In genomic region chr17:81257533-81257932, GRCh38 we compare ENCODE assay signal across 20 cellular contexts. TPM values are rescaled to one million over a fixed set of nuclear protein-coding genes. Genes with fewer than 3 reads are reported as not detected.
DNase-seq lines count a peak whose midpoint lies in the region; ATAC-seq, FAIRE-seq and TF ChIP-seq lines count a peak whose summit lies in the region.
"Had no signal": no experiment of that assay in that cellular context is flagged by ENCODE, and none has a peak within 500 bp of the region (broad histone marks: within the 10 kb centered on the region; RNA-seq: fewer than 3 reads in every experiment).

No MANE protein-coding gene starts in this region.

- no peak for TF ChIP-seq POLR2A in heart left ventricle (IDR thresholded peaks at IDR 0.05)

- H4K20me1 ChIP-seq in astrocyte (ENCODE audit: insufficient read depth, low read length) (peaks cover 51% of the 10 kb centered on the region), GM23338 (replicated peaks; ENCODE audit: insufficient read depth) (no peaks in the 10 kb centered on the region; the same call in 1 of the 2 replicates)

- H2AFZ ChIP-seq in astrocyte (ENCODE audit: low read depth, low read length) = no peak overlapping the region
- H2AFZ ChIP-seq in GM23338 = no peak overlapping the region

- H3K27ac Mint-ChIP-seq in astrocyte (ENCODE audit: unreplicated experiment) (peak overlapping the region; percentile 66), neural crest cell (ENCODE audit: unreplicated experiment) (peak overlapping the region; percentile 19), GM23338 (no peak overlapping the region)
- H3K27ac Mint-ChIP-seq in activated CD4-positive, alpha-beta T cell treated with anti-CD3 and anti-CD28 coated beads, Interleukin-2, amount 10 ng/mL, durations not matched to agents 24 days and 14 days = no peak overlapping the region
- H3K27ac Mint-ChIP-seq: B cell; CD4-positive, alpha-beta T cell; H9 had no signal

- no peak overlapping the region for H3K9ac ChIP-seq in astrocyte (ENCODE audit: low read length)

- H3K4me1 Mint-ChIP-seq in astrocyte (ENCODE audit: low read depth, unreplicated experiment) (peaks cover 4% of the 10 kb centered on the region), neural crest cell (peaks cover 25% of the 10 kb centered on the region), GM23338 (peaks cover 13% of the 10 kb centered on the region)
- peaks cover 10% of the 10 kb centered on the region for H3K4me1 Mint-ChIP-seq in activated CD4-positive, alpha-beta T cell treated with anti-CD3 and anti-CD28 coated beads, Interleukin-2, amount 10 ng/mL, durations not matched to agents 24 days and 14 days

- ATAC-seq in right cardiac atrium (no peak), heart left ventricle (no peak), GM23338 (no peak)
- ATAC-seq: HepG2 had no signal

- peaks cover 5% of the 10 kb centered on the region for H3K9me2 ChIP-seq in GM23338 (ENCODE audit: insufficient read depth)

- H3K79me2 ChIP-seq in astrocyte (ENCODE audit: insufficient read depth, low read length) (peaks cover 8% of the 10 kb centered on the region), GM23338 (replicated peaks; ENCODE audit: insufficient read depth) (no peaks in the 10 kb centered on the region)

- no peaks in the 10 kb centered on the region for H3K9me3 Mint-ChIP-seq in astrocyte (ENCODE audit: unreplicated experiment)
- no peaks in the 10 kb centered on the region for H3K9me3 Mint-ChIP-seq in neural crest cell
- H3K9me3 Mint-ChIP-seq in GM23338 = no peaks in the 10 kb centered on the region
- no peaks in the 10 kb centered on the region for H3K9me3 Mint-ChIP-seq in activated CD4-positive, alpha-beta T cell treated with anti-CD3 and anti-CD28 coated beads, Interleukin-2, amount 10 ng/mL, durations not matched to agents 24 days and 14 days
- H3K9me3 Mint-ChIP-seq: CD4-positive, alpha-beta T cell; H9 had no signal

- H3K4me2 ChIP-seq in astrocyte (ENCODE audit: low read length) (no peak overlapping the region), GM23338 (no peak overlapping the region)

- intact Hi-C loops in right cardiac atrium (cut with DNase I) = loop anchor here (5.0 to 10.0 kb wide), 3 partner anchors 225 to 347 kb away; no protein-coding TSS in a partner anchor
- intact Hi-C loops in heart left ventricle (cut with DNase I) = loop anchor here in 3 of 10 donors (5.0 to 10.0 kb wide), 3 partner anchors 35 to 347 kb away; no protein-coding TSS in a partner anchor
- intact Hi-C loops in activated CD4-positive, alpha-beta T cell treated with anti-CD3 and anti-CD28 coated beads, Interleukin-2, amount 10 ng/mL, durations not matched to agents 24 days and 14 days (cut with micrococcal nuclease) = loop anchor here (10.0 kb wide), 1 partner anchor 67 kb away; no protein-coding TSS in a partner anchor

- 94% methylated on average over 19 of the region's 19 CpGs for WGBS in right cardiac atrium
- 95 to 96% (median 95%) methylated on average over 19 of the region's 19 CpGs for WGBS in heart left ventricle, 4 donors

- H3K36me3 ChIP-seq in heart left ventricle (peaks cover 0 to 72% (median 40%) of the 10 kb centered on the region in 9 donors), astrocyte (ENCODE audit: insufficient read depth, low read length) (peaks cover 2% of the 10 kb centered on the region), GM23338 (ENCODE audit: insufficient read depth) (no peaks in the 10 kb centered on the region)

- no peak for TF ChIP-seq CTCF in heart left ventricle (IDR thresholded peaks at IDR 0.05)
- no peak for TF ChIP-seq CTCF in astrocyte (IDR thresholded peaks at IDR 0.05; ENCODE audit: insufficient read depth, low read depth, low read length)
- TF ChIP-seq CTCF in neural crest cell (conservative IDR thresholded peaks at IDR 0.05) = no peak
- no peak for TF ChIP-seq CTCF in GM23338 (conservative IDR thresholded peaks at IDR 0.05; ENCODE audit: low read depth in 2 of 2)

- H3K9me3 ChIP-seq in right cardiac atrium (ENCODE audit: control insufficient read depth, low read length) (no peaks in the 10 kb centered on the region), heart left ventricle (no peaks in the 10 kb centered on the region), astrocyte (ENCODE audit: insufficient read depth, low read depth, low read length) (no peaks in the 10 kb centered on the region)
- H3K9me3 ChIP-seq: Caco-2 had no signal

- H3F3A ChIP-seq in GM23338 (replicated peaks; ENCODE audit: low read depth) = peaks cover 2% of the 10 kb centered on the region; the same call in 1 of the 2 replicates

- H3K27ac ChIP-seq in right cardiac atrium (ENCODE audit: low read length) (no peak overlapping the region), heart left ventricle (no peak overlapping the region), astrocyte (ENCODE audit: low read depth, low read length) (no peak overlapping the region), GM23338 (ENCODE audit: low read depth) (no peak overlapping the region)
- H3K27ac ChIP-seq: C4-2B had no signal

- H3K4me3 Mint-ChIP-seq in astrocyte (ENCODE audit: unreplicated experiment) (no peak overlapping the region), neural crest cell (no peak overlapping the region), GM23338 (no peak overlapping the region)
- no peak overlapping the region for H3K4me3 Mint-ChIP-seq in activated CD4-positive, alpha-beta T cell treated with anti-CD3 and anti-CD28 coated beads, Interleukin-2, amount 10 ng/mL, durations not matched to agents 24 days and 14 days
- H3K4me3 Mint-ChIP-seq: B cell; CD4-positive, alpha-beta T cell; H9 had no signal

- DNase-seq in right cardiac atrium (peak in 2 of 3 donors; percentile 40 to 58), heart left ventricle (no peak), astrocyte (ENCODE audit: low read depth) (no peak), neural crest cell (ENCODE audit: low read depth, low spot score) (no peak), urothelium cell line (ENCODE audit: low spot score) (no peak), GM23338 (ENCODE audit: low spot score) (no peak)
- DNase-seq in effector CD4-positive, alpha-beta T cell = no peak
- DNase-seq in activated CD4-positive, alpha-beta T cell treated with anti-CD3 and anti-CD28 coated beads, Interleukin-2, amount 10 ng/mL, durations not matched to agents 24 days and 14 days = no peak
- DNase-seq: Caco-2; CD4-positive, alpha-beta T cell; DMS79; GDM1; H9 had no signal

- H3K27me3 Mint-ChIP-seq in astrocyte (ENCODE audit: low read depth, unreplicated experiment) (peaks cover 3% of the 10 kb centered on the region), neural crest cell (ENCODE audit: low read depth) (peaks cover 4% of the 10 kb centered on the region), GM23338 (ENCODE audit: insufficient read depth, low read depth, poor library complexity) (peaks cover 18% of the 10 kb centered on the region)
- H3K27me3 Mint-ChIP-seq in activated CD4-positive, alpha-beta T cell treated with anti-CD3 and anti-CD28 coated beads, Interleukin-2, amount 10 ng/mL, durations not matched to agents 24 days and 14 days = no peaks in the 10 kb centered on the region
- H3K27me3 Mint-ChIP-seq: B cell; CD4-positive, alpha-beta T cell had no signal

- H3K36me3 Mint-ChIP-seq in astrocyte (ENCODE audit: low read depth, unreplicated experiment) (peaks cover 18% of the 10 kb centered on the region), neural crest cell (ENCODE audit: low read depth) (peaks cover 5% of the 10 kb centered on the region), GM23338 (ENCODE audit: low read depth) (no peaks in the 10 kb centered on the region; the same call in 2 of the 3 replicates)
- peaks cover 15% of the 10 kb centered on the region for H3K36me3 Mint-ChIP-seq in activated CD4-positive, alpha-beta T cell treated with anti-CD3 and anti-CD28 coated beads, Interleukin-2, amount 10 ng/mL, durations not matched to agents 24 days and 14 days (ENCODE audit: low read depth)

- FAIRE-seq in astrocyte (lab: Jason Lieb, UNC) (no peak), urothelium cell line (lab: Jason Lieb, UNC) (peak; percentile 42)
- FAIRE-seq: D721Med, GM12892, GM18507, H1, HepG2 had no signal

- H3K27me3 ChIP-seq in right cardiac atrium (ENCODE audit: control insufficient read depth, insufficient read depth) (no peaks in the 10 kb centered on the region), heart left ventricle (no peaks in the 10 kb centered on the region), astrocyte (ENCODE audit: insufficient read depth, low read length) (no peaks in the 10 kb centered on the region), GM23338 (ENCODE audit: insufficient read depth) (no peaks in the 10 kb centered on the region)

- H3K4me3 ChIP-seq in right cardiac atrium (ENCODE audit: low read length) = no peak overlapping the region
- H3K4me3 ChIP-seq in heart left ventricle = no peak overlapping the region
- no peak overlapping the region for H3K4me3 ChIP-seq in astrocyte (ENCODE audit: insufficient read depth, low read depth, low read length)
- H3K4me3 ChIP-seq in GM23338 = no peak overlapping the region

- H3K4me1 ChIP-seq in right cardiac atrium (ENCODE audit: control insufficient read depth, insufficient read depth, low read length) = no peaks in the 10 kb centered on the region
- peaks cover 3 to 18% (median 13%) of the 10 kb centered on the region in 12 donors for H3K4me1 ChIP-seq in heart left ventricle
- H3K4me1 ChIP-seq in astrocyte (ENCODE audit: insufficient read depth, low read length) = peaks cover 15% of the 10 kb centered on the region
- H3K4me1 ChIP-seq in GM23338 (ENCODE audit: insufficient read depth) = peaks cover 3% of the 10 kb centered on the region; the same call in 1 of the 2 replicates
- H3K4me1 ChIP-seq: Caco-2 had no signal

RNA-seq across cellular contexts. Expression of gene NDUFAF8, which starts 18.4 kb away (rescaled TPM):
- total RNA-seq in right cardiac atrium (10 to 100 TPM; 51.5 to 75.4 (median 62.5) TPM), heart left ventricle (10 to 100 TPM; 31.8 to 77.1 (median 50.2) TPM), astrocyte (52.6 and 67.2 TPM in 2 replicates), neural crest cell (54.5 and 68.2 TPM in 2 replicates)
- polyA plus RNA-seq in right cardiac atrium (55.0 TPM), heart left ventricle (10 to 100 TPM; 26.7 to 51.9 TPM), GM23338 (2016; fragmentation: Nextera tagmentation; extraction: Ambion mirVana) (156 and 175 TPM in 2 replicates)
- total RNA-seq in GM23338 (2014; rRNA removed; shearing (Covaris generic)) = 17.9 and 21.5 TPM in 2 replicates
- 73.6 and 77.1 TPM in 2 replicates for total RNA-seq in activated CD4-positive, alpha-beta T cell treated with anti-CD3 and anti-CD28 coated beads, Interleukin-2, amount 10 ng/mL, durations not matched to agents 24 days and 14 days

RNA-seq across cellular contexts. Expression of gene TEPSIN, which starts 18.7 kb away (rescaled TPM):
- total RNA-seq in right cardiac atrium (10 to 100 TPM; 12.5 to 17.7 (median 14.2) TPM), heart left ventricle (10 to 100 TPM in 5 of 9 donors, 1 to 10 TPM in 4; 6.8 to 16.0 (median 10.2) TPM), astrocyte (26.4 and 28.7 TPM in 2 replicates), neural crest cell (36.9 and 40.4 TPM in 2 replicates)
- polyA plus RNA-seq in right cardiac atrium (12.6 TPM), heart left ventricle (10 to 100 TPM; 12.4 to 14.4 TPM), GM23338 (2016; fragmentation: Nextera tagmentation; extraction: Ambion mirVana) (4.4 and 5.5 TPM in 2 replicates)
- total RNA-seq in GM23338 (2014; rRNA removed; shearing (Covaris generic)) = 25.3 and 37.5 TPM in 2 replicates
- total RNA-seq in activated CD4-positive, alpha-beta T cell treated with anti-CD3 and anti-CD28 coated beads, Interleukin-2, amount 10 ng/mL, durations not matched to agents 24 days and 14 days = 36.4 and 40.0 TPM in 2 replicates

RNA-seq across cellular contexts. Expression of gene CEP131, which starts 34.8 kb away (rescaled TPM):
- total RNA-seq in right cardiac atrium (1 to 10 TPM; 4.6 to 5.9 (median 5.2) TPM), heart left ventricle (10 to 100 TPM in 3 of 9 donors, 1 to 10 TPM in 6; 7.0 to 15.8 (median 8.9) TPM), astrocyte (5.8 and 5.9 TPM in 2 replicates), neural crest cell (40.7 and 42.5 TPM in 2 replicates)
- polyA plus RNA-seq in right cardiac atrium (7.4 TPM), heart left ventricle (10 to 100 TPM in 1 of 2 donors, 1 to 10 TPM in 1; 8.0 to 14.7 TPM), GM23338 (2016; fragmentation: Nextera tagmentation; extraction: Ambion mirVana) (26.8 and 29.4 TPM in 2 replicates)
- 29.0 and 35.5 TPM in 2 replicates for total RNA-seq in GM23338 (2014; rRNA removed; shearing (Covaris generic))
- 15.6 and 18.0 TPM in 2 replicates for total RNA-seq in activated CD4-positive, alpha-beta T cell treated with anti-CD3 and anti-CD28 coated beads, Interleukin-2, amount 10 ng/mL, durations not matched to agents 24 days and 14 days

RNA-seq across cellular contexts. Expression of gene SLC38A10, which starts 37.6 kb away (rescaled TPM):
- total RNA-seq in right cardiac atrium = 10 to 100 TPM; 50.8 to 63.9 (median 53.5) TPM
- 61.5 TPM for polyA plus RNA-seq in right cardiac atrium
- total RNA-seq in heart left ventricle = 10 to 100 TPM; 27.4 to 67.7 (median 43.1) TPM
- polyA plus RNA-seq in heart left ventricle = 10 to 100 TPM; 48.0 to 63.3 TPM
- total RNA-seq in astrocyte = 71.4 and 80.3 TPM in 2 replicates
- total RNA-seq in neural crest cell = 59.6 and 63.3 TPM in 2 replicates
- total RNA-seq in GM23338 (2014; rRNA removed; shearing (Covaris generic)) = 51.7 and 55.8 TPM in 2 replicates
- polyA plus RNA-seq in GM23338 (2016; fragmentation: Nextera tagmentation; extraction: Ambion mirVana) = 17.1 and 18.3 TPM in 2 replicates
- total RNA-seq in activated CD4-positive, alpha-beta T cell treated with anti-CD3 and anti-CD28 coated beads, Interleukin-2, amount 10 ng/mL, durations not matched to agents 24 days and 14 days = 98.0 and 105 TPM in 2 replicates

Comparison
In these comparisons a context has a peak if more than half of its experiments do, and no peak if none do; other contexts are left out.
1. DNase-seq: peak in right cardiac atrium (2 of 3); none in heart left ventricle (0 of 5), astrocyte (single experiment), neural crest cell (single experiment), urothelium cell line (single experiment), GM23338 (single experiment), effector CD4-positive, alpha-beta T cell (single experiment) and activated CD4-positive, alpha-beta T cell treated with anti-CD3 and anti-CD28 coated beads, Interleukin-2, amount 10 ng/mL, durations not matched to agents 24 days and 14 days (single experiment).
2. H3K27ac Mint-ChIP-seq: peak in astrocyte (single experiment) and neural crest cell (single experiment); none in GM23338 (single experiment) and activated CD4-positive, alpha-beta T cell treated with anti-CD3 and anti-CD28 coated beads, Interleukin-2, amount 10 ng/mL, durations not matched to agents 24 days and 14 days (single experiment).